6 cellular contexts compared by ENCODE assay signal in the genomic region with DNA sequence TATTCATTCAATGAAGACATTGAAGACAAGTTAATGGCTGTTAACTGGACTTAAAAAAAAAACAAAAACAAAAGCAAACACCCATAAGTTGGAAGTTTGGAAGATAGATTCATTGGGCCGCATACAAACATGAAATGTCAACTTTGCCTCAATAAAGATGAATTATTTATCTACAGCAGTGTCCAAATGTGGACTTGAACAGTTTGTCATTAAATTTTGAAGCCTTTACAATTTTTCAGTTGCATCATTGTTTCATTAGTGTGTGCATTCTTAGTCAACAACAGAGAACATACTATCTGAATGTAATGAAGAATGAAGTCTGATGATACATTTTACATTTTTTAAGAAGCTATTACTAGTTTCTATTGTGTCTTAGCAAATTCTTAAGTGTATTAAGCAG.
"Had no signal": no experiment of that assay in that cellular context is flagged by ENCODE, and none has a peak within 500 bp of the region (broad histone marks: within the 10 kb centered on the region; RNA-seq: fewer than 3 reads in every experiment).

No MANE protein-coding gene starts in this region.

- H3K4me3 ChIP-seq: K562 had no signal

- ATAC-seq: K562 had no signal

- DNase-seq: GOT3, H9, HCEC 1CT, IMR-90, KG1 had no signal
